Comparison of ENCODE assay signal across 8 cellular contexts in the genomic region with DNA sequence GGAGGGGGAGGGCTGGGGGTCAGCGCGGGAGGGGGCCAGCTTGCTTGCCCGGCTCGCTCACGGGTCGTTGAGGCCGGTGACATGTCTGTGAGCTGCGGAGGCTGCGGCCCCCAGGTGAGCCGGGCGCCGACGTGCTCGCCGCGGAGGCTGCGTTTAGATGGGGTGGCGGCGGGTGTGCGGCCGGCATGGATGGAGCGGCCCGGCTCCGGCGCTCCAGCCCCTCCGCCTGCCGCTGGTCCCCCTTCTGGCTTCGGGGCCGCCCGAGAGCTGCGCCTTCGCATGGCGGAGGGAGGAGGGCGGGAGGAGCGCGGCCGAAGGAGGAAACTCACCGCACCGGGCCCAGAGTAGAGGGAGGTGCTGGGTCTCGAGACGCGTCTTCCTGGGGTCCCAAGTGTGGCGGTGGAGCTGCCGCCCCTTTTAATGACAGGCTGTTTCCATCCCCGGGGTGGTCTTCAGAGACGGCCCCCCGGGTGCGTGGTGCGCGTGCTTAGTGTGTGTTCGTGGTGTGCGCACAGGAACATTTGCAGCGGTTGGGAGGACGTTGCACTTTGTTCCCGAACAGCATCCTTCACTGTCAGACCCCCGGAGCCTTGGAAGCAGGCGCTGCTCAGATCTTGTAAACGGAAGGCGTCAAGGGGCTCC. TPM values are rescaled to one million over a fixed set of nuclear protein-coding genes. Genes with fewer than 3 reads are reported as not detected.
A peak's percentile ranks its signal among the peaks of the same experiment; 100 is the strongest.
DNase-seq lines count a peak whose midpoint lies in the region; ATAC-seq, FAIRE-seq and TF ChIP-seq lines count a peak whose summit lies in the region.

A gene with protein sequence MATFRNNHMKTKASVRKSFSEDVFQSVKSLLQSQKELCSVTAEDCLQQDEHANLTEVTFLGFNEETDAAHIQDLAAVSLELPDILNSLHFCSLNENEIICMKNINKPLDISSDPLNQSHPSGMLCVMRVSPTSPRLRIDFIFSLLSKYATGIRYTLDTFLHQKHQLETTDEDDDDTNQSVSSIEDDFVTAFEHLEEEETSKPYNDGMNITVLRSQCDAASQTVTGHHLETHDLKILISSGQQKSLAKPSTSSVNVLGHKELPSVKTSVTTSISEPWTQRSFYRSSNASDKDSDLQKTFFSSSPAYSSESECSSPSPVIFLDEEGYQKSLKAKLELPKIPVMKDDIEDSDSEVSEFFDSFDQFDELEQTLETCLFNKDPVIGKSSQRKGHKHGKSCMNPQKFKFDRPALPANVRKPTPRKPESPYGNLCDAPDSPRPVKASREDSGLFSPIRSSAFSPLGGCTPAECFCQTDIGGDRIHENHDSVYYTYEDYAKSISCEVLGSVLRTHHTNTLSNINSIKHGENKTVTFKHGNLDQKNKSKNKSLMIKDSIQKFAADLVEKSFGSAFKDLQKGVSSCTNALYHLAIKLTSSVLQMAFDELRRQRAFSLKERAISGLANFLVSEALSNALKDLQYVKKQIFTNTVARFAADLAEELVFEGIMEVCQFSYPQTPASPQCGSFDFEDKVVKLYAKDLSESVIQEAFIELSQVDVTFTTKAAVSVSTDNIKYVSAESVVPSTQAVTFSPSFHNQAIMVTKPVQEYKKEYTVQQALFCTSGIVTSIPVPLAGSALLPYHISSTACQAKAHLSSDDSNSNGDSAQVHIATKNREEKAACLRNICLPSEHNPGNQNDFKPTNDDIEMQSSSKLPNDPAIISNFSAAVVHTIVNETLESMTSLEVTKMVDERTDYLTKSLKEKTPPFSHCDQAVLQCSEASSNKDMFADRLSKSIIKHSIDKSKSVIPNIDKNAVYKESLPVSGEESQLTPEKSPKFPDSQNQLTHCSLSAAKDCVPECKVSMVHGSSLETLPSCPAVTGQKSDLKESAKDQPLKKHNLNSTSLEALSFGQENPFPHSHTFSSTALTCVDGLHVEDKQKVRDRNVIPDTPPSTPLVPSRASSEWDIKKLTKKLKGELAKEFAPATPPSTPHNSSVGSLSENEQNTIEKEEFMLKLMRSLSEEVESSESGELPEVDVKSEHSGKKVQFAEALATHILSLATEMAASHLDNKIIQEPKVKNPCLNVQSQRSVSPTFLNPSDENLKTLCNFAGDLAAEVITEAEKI (N-terminal part only) (plus strand): TSS at position 38 of the 642 bp plus-strand sequence. CDS start 14,197 bp downstream, outside the sequence.

- TF ChIP-seq POLR2A in K562 (conservative IDR thresholded peaks at IDR 0.05) = peak; percentile 62

- no peaks in the 10 kb centered on the region for H3K27me3 ChIP-seq in HUES48 (ENCODE audit: control insufficient read depth, insufficient read depth, low read length)
- H3K27me3 ChIP-seq in K562 (ENCODE audit: control insufficient read depth in 2 of 2, insufficient read depth in 2 of 2, low read length in 2 of 2) = no peaks in the 10 kb centered on the region
- peaks cover 0 to 5% (median 0%) of the 10 kb centered on the region in 3 donors for H3K27me3 ChIP-seq in skeletal muscle tissue (ENCODE audit: control insufficient read depth in 3 of 3, insufficient read depth in 3 of 3, low read length in 3 of 3)

- 0% methylated on average over 27 of the region's 59 CpGs for WGBS in K562 (ENCODE audit: insufficient coverage, low coverage, missing lambda C conversion rate)

- DNase-seq in DMS 273 (lab: John Stamatoyannopoulos, UW; ENCODE audit: unreplicated experiment) (peak; percentile 73), K562 (ENCODE audit: extremely low read depth in 1 of 4, low spot score in 3 of 4) (peak in 2 of 4 experiments; percentile 21 to 52), NCI-H510A treated with DMSO at 0.1 percent for 48 hours (lab: John Stamatoyannopoulos, UW) (no peak)

- H3K4me1 ChIP-seq in HUES48 (ENCODE audit: control insufficient read depth, insufficient read depth, low read length) (peaks cover 25% of the 10 kb centered on the region), K562 (replicated peaks in 1 of 2; ENCODE audit: control insufficient read depth in 2 of 2, insufficient read depth in 2 of 2, low read length in 2 of 2) (peaks cover 8 to 15% of the 10 kb centered on the region in 2 experiments; a peak in 4 of 5 replicates), skeletal muscle tissue (ENCODE audit: control insufficient read depth in 3 of 3, insufficient read depth in 3 of 3, low read length in 3 of 3) (peaks cover 6 to 12% (median 10%) of the 10 kb centered on the region in 3 donors)

- no peaks in the 10 kb centered on the region for H3K36me3 ChIP-seq in HUES48 (ENCODE audit: control insufficient read depth, insufficient read depth, low read length)
- no peaks in the 10 kb centered on the region; the same call in 2 of the 3 replicates for H3K36me3 ChIP-seq in K562 (ENCODE audit: control insufficient read depth, insufficient read depth, low read length)
- H3K36me3 ChIP-seq in skeletal muscle tissue (ENCODE audit: control insufficient read depth in 3 of 3, insufficient read depth in 3 of 3, low read length in 3 of 3) = no peaks in the 10 kb centered on the region

- TF ChIP-seq EP300 in K562 (IDR thresholded peaks at IDR 0.05; ENCODE audit: low read length) = no peak

- H3K27ac ChIP-seq in HUES48 (ENCODE audit: low read depth, low read length) (peak within 1 kb of the TSS; percentile 82), K562 (ENCODE audit: extremely low read depth, low read depth, low read length) (peak within 1 kb of the TSS; percentile 82), skeletal muscle tissue (ENCODE audit: low read depth, low read length) (peak within 1 kb of the TSS; percentile 84)

- POLR2A ChIA-PET in K562 (lab: Yijun Ruan, JAX) = interaction anchor here (0.6 to 0.7 kb wide), 3 partner anchors 10 to 934 kb away, joined by 3 to 5 read pairs (median 4); no protein-coding TSS in a partner anchor

- TF ChIP-seq CTCF in K562 (IDR thresholded peaks at IDR 0.05 in 2 of 3, conservative IDR thresholded peaks at IDR 0.05 in 1 of 3; ENCODE audit: insufficient read depth in 2 of 3, low read depth in 1 of 3, low read length in 3 of 3) = no peak

- in situ Hi-C loops in K562 (cut with MboI) = no loop called here

- BruUV-seq in K562 (replicated peaks; lab: Mats Ljungman, UMichigan) = no TSS peak

- intact Hi-C loops in T-helper 2 cell treated with Interferon-gamma antibody and Interleukin-4, amounts not matched to agents 100 ng/mL and 5 ng/mL, for 36 hours (cut with micrococcal nuclease) = loop anchor here (2.0 to 5.0 kb wide), 9 partner anchors 105 to 1140 kb away; a partner anchor contains a TSS
- intact Hi-C loops in K562 (cut with micrococcal nuclease) = loop anchor here (5.0 to 10.0 kb wide), 2 partner anchors 100 to 227 kb away; a partner anchor contains a TSS

- TF ChIP-seq RAD21 in K562 (CRISPR knock-in tag; conservative IDR thresholded peaks at IDR 0.05 in 1 of 2, IDR thresholded peaks at IDR 0.05 in 1 of 2) = no peak

- peak within 1 kb of the TSS; percentile 59 for H3K9ac ChIP-seq in HUES48 (ENCODE audit: low read depth, low read length)
- peak within 1 kb of the TSS; percentile 87 to 97 for H3K9ac ChIP-seq in K562 (ENCODE audit: insufficient read depth in 1 of 2, low read depth in 2 of 2, low read length in 2 of 2)
- peak within 1 kb of the TSS; percentile 78 to 81 (median 79) for H3K9ac ChIP-seq in skeletal muscle tissue (ENCODE audit: low read depth in 1 of 3, low read length in 3 of 3)

- CTCF ChIA-PET in K562 (lab: Yijun Ruan, JAX; ENCODE audit: low intra/inter-chr PET ratio) = no interaction called here

- FAIRE-seq in K562 (lab: Jason Lieb, UNC) = no peak

- H3K9me3 ChIP-seq in HUES48 (ENCODE audit: control insufficient read depth, insufficient read depth, low read length) (peaks cover 9% of the 10 kb centered on the region; the same call in 1 of the 2 replicates), K562 (replicated peaks; ENCODE audit: control insufficient read depth, insufficient read depth, low read depth, low read length) (peaks cover 7% of the 10 kb centered on the region), iPS-18c (ENCODE audit: control insufficient read depth, insufficient read depth, low read length) (no peaks in the 10 kb centered on the region), skeletal muscle tissue (ENCODE audit: control insufficient read depth in 3 of 3, low read length in 3 of 3) (no peaks in the 10 kb centered on the region)

- H3K79me2 ChIP-seq in K562 (ENCODE audit: control insufficient read depth, insufficient read depth, low read length) = peaks cover 53% of the 10 kb centered on the region

- peak; percentile 23 for ATAC-seq in GM21381 (IDR thresholded peaks at IDR 0.05; ENCODE audit: unreplicated experiment)
- ATAC-seq in K562 = peak; percentile 67

- H3K4me3 ChIP-seq in HUES48 (ENCODE audit: low read depth, low read length) = peak within 1 kb of the TSS; percentile 79
- peak within 1 kb of the TSS; percentile 83 for H3K4me3 ChIP-seq in K562
- H3K4me3 ChIP-seq in iPS-18c (ENCODE audit: insufficient read depth, low read depth, low read length) = peak within 1 kb of the TSS; percentile 72
- H3K4me3 ChIP-seq in skeletal muscle tissue (ENCODE audit: low read length in 3 of 3) = peak within 1 kb of the TSS; percentile 80 to 89 (median 86)

- H2AFZ ChIP-seq in K562 (ENCODE audit: low read depth, low read length) = peak within 1 kb of the TSS; percentile 85

- peak within 1 kb of the TSS; percentile 91 for H3K4me2 ChIP-seq in K562 (ENCODE audit: insufficient read depth, low read length)

- no peaks in the 10 kb centered on the region for H4K20me1 ChIP-seq in K562 (replicated peaks; ENCODE audit: control insufficient read depth, insufficient read depth, low read length)

- no peaks in the 10 kb centered on the region for H3K9me1 ChIP-seq in K562 (ENCODE audit: control insufficient read depth, insufficient read depth, low read length)

RNA-seq across cellular contexts. Expression of the gene that starts here (rescaled TPM):
- total RNA-seq in T-helper 2 cell treated with Interferon-gamma antibody and Interleukin-4, amounts not matched to agents 100 ng/mL and 5 ng/mL, for 36 hours = 34.8 and 35.3 TPM in 2 replicates
- 13.3 and 62.5 TPM in 2 replicates for total RNA-seq in K562 (2011; cell fraction: chromatin; rRNA removed; ENCODE audit: low replicate concordance)
- total RNA-seq in K562 (2011; cell fraction: nucleolus; rRNA removed) = 8.3 and 14.7 TPM in 2 replicates
- 25.0 and 35.9 TPM in 2 replicates for total RNA-seq in K562 (2011; cell fraction: nucleoplasm; rRNA removed)
- total RNA-seq in K562 (2014; rRNA removed) (6.7 and 7.5 TPM in 2 replicates), K562 (2014; rRNA removed; fragmentation: Illumina TruSeq; extraction: Trizol) (15.5 and 16.9 TPM in 2 replicates), K562 (2015; rRNA removed; fragmentation: Illumina TruSeq; extraction: Trizol) (10.7 and 10.9 TPM in 2 replicates), K562 (2021) (14.5 and 15.4 TPM in 2 replicates), skeletal muscle tissue (16.7 TPM)
- polyA plus RNA-seq in K562 (2011; rRNA removed) (26.4 and 31.3 TPM in 2 replicates), K562 (2014; fragmentation: Illumina TruSeq; extraction: Trizol) (10.2 and 12.3 TPM in 2 replicates), K562 (2014; fragmentation: Nextera tagmentation; extraction: Ambion mirVana) (1 to 10 TPM; 2.2 to 3.5 TPM), K562 (2014; rRNA removed) (7.1 and 7.9 TPM in 2 replicates)
- polyA plus RNA-seq in K562 (2011; cell fraction: cytosol; rRNA removed) = 4.0 and 10.1 TPM in 2 replicates
- 17.0 and 23.9 TPM in 2 replicates for polyA plus RNA-seq in K562 (2011; cell fraction: nucleus; rRNA removed)
- 9.0 and 11.6 TPM in 2 replicates for polyA plus RNA-seq in K562 (2012)
- 77.9 and 91.3 TPM in 2 replicates for polyA minus RNA-seq in K562 (2011; rRNA and poly(A)+ RNA removed)
- polyA minus RNA-seq in K562 (2011; cell fraction: cytosol; rRNA and poly(A)+ RNA removed) = 17.3 and 24.0 TPM in 2 replicates
- polyA minus RNA-seq in K562 (2011; cell fraction: nucleus; rRNA and poly(A)+ RNA removed) = 24.0 and 45.7 TPM in 2 replicates
